In genomic region chr10:25627606-25628005, GRCh38 we compare ENCODE assay signal across 21 cellular contexts.
"Had no signal": no experiment of that assay in that cellular context is flagged by ENCODE, and none has a peak within 500 bp of the region (broad histone marks: within the 10 kb centered on the region; RNA-seq: fewer than 3 reads in every experiment).

No MANE protein-coding gene starts in this region.

- H3K4me1 Mint-ChIP-seq: natural killer cell; neural crest cell; stimulated activated effector memory CD8-positive, alpha-beta T cell treated with anti-CD3 and anti-CD28 coated beads, Interleukin-12 subunit alpha, Interleukin-12 subunit beta, amount 100 ng/mL, for 72 hours had no signal

- H3K36me3 Mint-ChIP-seq: natural killer cell; stimulated activated effector memory CD8-positive, alpha-beta T cell treated with anti-CD3 and anti-CD28 coated beads, Interleukin-12 subunit alpha, Interleukin-12 subunit beta, amount 100 ng/mL, for 72 hours had no signal

- DNase-seq: central memory CD4-positive, alpha-beta T cell; effector memory CD4-positive, alpha-beta T cell; heart left ventricle; hippocampal formation; kidney glomerular epithelial cell; mammary epithelial cell; mucosa of descending colon; natural killer cell; ovary; right cardiac atrium; stimulated activated CD4-positive, alpha-beta T cell treated with anti-CD3 and anti-CD28 coated beads, Interleukin-4, amount 100 ng/mL, for 1 hour; stimulated activated CD8-positive, alpha-beta memory T cell treated with anti-CD3 and anti-CD28 coated beads, Interleukin-4, amount 100 ng/mL, for 48 hours; testis had no signal

- H3K27ac ChIP-seq: coronary artery, heart left ventricle, ovary, testis, tibial nerve had no signal

- H3K4me1 ChIP-seq: heart left ventricle, testis, tibial nerve had no signal

- H3K27me3 ChIP-seq: heart left ventricle, ovary, testis, tibial nerve had no signal

- H3K4me2 ChIP-seq: smooth muscle cell had no signal

- H3K9me3 ChIP-seq: mucosa of descending colon, ovary, testis had no signal

- H3K27me3 Mint-ChIP-seq: progenitor cell of endocrine pancreas; stimulated activated naive CD8-positive, alpha-beta T cell treated with anti-CD3 and anti-CD28 coated beads, Interleukin-15, Interleukin-2, amounts not matched to agents 100 ng/mL and 50 ng/mL, for 24 hours had no signal

- H3K36me3 ChIP-seq: heart left ventricle, ovary, tibial nerve had no signal

- H3K27ac Mint-ChIP-seq: natural killer cell; progenitor cell of endocrine pancreas; stimulated activated effector memory CD8-positive, alpha-beta T cell treated with anti-CD3 and anti-CD28 coated beads, Interleukin-12 subunit alpha, Interleukin-12 subunit beta, amount 100 ng/mL, for 72 hours; stimulated activated naive CD8-positive, alpha-beta T cell treated with anti-CD3 and anti-CD28 coated beads, Interleukin-15, Interleukin-2, amounts not matched to agents 100 ng/mL and 50 ng/mL, for 24 hours had no signal

- H3K4me3 Mint-ChIP-seq: natural killer cell; neural crest cell; stimulated activated effector memory CD8-positive, alpha-beta T cell treated with anti-CD3 and anti-CD28 coated beads, Interleukin-12 subunit alpha, Interleukin-12 subunit beta, amount 100 ng/mL, for 72 hours; stimulated activated naive CD8-positive, alpha-beta T cell treated with anti-CD3 and anti-CD28 coated beads, Interleukin-15, Interleukin-2, amounts not matched to agents 100 ng/mL and 50 ng/mL, for 24 hours had no signal

- H3K9me3 Mint-ChIP-seq: neural crest cell; stimulated activated naive CD8-positive, alpha-beta T cell treated with anti-CD3 and anti-CD28 coated beads, Interleukin-15, Interleukin-2, amounts not matched to agents 100 ng/mL and 50 ng/mL, for 24 hours had no signal

- ATAC-seq: esophagus mucosa; mucosa of descending colon; natural killer cell; right cardiac atrium; stimulated activated effector memory CD8-positive, alpha-beta T cell treated with anti-CD3 and anti-CD28 coated beads, Interleukin-12 subunit alpha, Interleukin-12 subunit beta, amount 100 ng/mL, for 72 hours had no signal

- H3K4me3 ChIP-seq: coronary artery, heart left ventricle, mucosa of descending colon, ovary, smooth muscle cell, testis, tibial nerve had no signal
